ENCODE assay signal across 16 cellular contexts in genomic region chr6:13444604-13445003, GRCh38. TPM values are rescaled to one million over a fixed set of nuclear protein-coding genes. Genes with fewer than 3 reads are reported as not detected.
DNase-seq lines count a peak whose midpoint lies in the region; ATAC-seq, FAIRE-seq and TF ChIP-seq lines count a peak whose summit lies in the region.
"Had no signal": no experiment of that assay in that cellular context is flagged by ENCODE, and none has a peak within 500 bp of the region (broad histone marks: within the 10 kb centered on the region; RNA-seq: fewer than 3 reads in every experiment).

No MANE protein-coding gene starts in this region.

- TF ChIP-seq CTCF in activated CD8-positive, alpha-beta T cell treated with anti-CD3 and anti-CD28 coated beads for 36 hours (IDR thresholded peaks at IDR 0.05): no peak
- TF ChIP-seq CTCF in colonic mucosa (IDR thresholded peaks at IDR 0.05) (no peak), HepG2 (CRISPR knock-in tag; IDR thresholded peaks at IDR 0.05) (no peak)

- no peaks in the 10 kb centered on the region for H4K20me1 ChIP-seq in HepG2 (ENCODE audit: insufficient read depth, low read length)

- ATAC-seq in activated CD8-positive, alpha-beta T cell treated with anti-CD3 and anti-CD28 coated beads, Interleukin-2, amount 10 ng/mL, durations not matched to agents 7 days and 5 days: no peak
- no peak for ATAC-seq in activated CD8-positive, alpha-beta T cell treated with anti-CD3 and anti-CD28 coated beads for 36 hours
- ATAC-seq in HepG2: no peak
- ATAC-seq: activated T-helper 17 cell treated with anti-CD3 and anti-CD28 coated beads, Interleukin-2, amount 50 U/mL, for 72 hours; T-helper 17 cell had no signal

- no peak overlapping the region for H3K23ac ChIP-seq in trophoblast cell (ENCODE audit: low read length)

- no peak for FAIRE-seq in HepG2 (lab: Jason Lieb, UNC)

- in situ Hi-C loops in HepG2 (cut with HindIII; ENCODE audit: extremely low pct_ligation_motif_present, low pct_unique_long_range_greater_than_20kb): no loop called here

- H2BK12ac ChIP-seq in trophoblast cell (ENCODE audit: low read length): no peak overlapping the region

- H3K79me2 ChIP-seq in trophoblast cell (ENCODE audit: control insufficient read depth, insufficient read depth, low read length, poor library complexity) (no peaks in the 10 kb centered on the region), HepG2 (ENCODE audit: insufficient read depth, low read length) (no peaks in the 10 kb centered on the region)

- H2AFZ ChIP-seq in trophoblast cell (ENCODE audit: insufficient read depth, low read length, poor library complexity) (no peak overlapping the region), HepG2 (ENCODE audit: low read length) (no peak overlapping the region)

- H4K91ac ChIP-seq in trophoblast cell (ENCODE audit: low read depth, low read length): no peak overlapping the region

- TF ChIP-seq RAD21 in HepG2 (CRISPR knock-in tag; IDR thresholded peaks at IDR 0.05): no peak

- no peak overlapping the region for H4K12ac ChIP-seq in trophoblast cell (ENCODE audit: low read depth, low read length)

- peaks cover 41% of the 10 kb centered on the region for H3K4me1 Mint-ChIP-seq in activated CD8-positive, alpha-beta T cell treated with anti-CD3 and anti-CD28 coated beads, Interleukin-2, amount 10 ng/mL, durations not matched to agents 7 days and 5 days (ENCODE audit: low read depth)
- H3K4me1 Mint-ChIP-seq in activated CD8-positive, alpha-beta T cell treated with anti-CD3 and anti-CD28 coated beads for 36 hours (ENCODE audit: low read depth): peaks cover 41% of the 10 kb centered on the region
- H3K4me1 Mint-ChIP-seq: activated T-helper 17 cell treated with anti-CD3 and anti-CD28 coated beads, Interleukin-2, amount 50 U/mL, for 72 hours had no signal

- no peak overlapping the region for H4K8ac ChIP-seq in trophoblast cell (ENCODE audit: low read depth, low read length)

- no peak for TF ChIP-seq EP300 in HepG2 (IDR thresholded peaks at IDR 0.05; ENCODE audit: low read depth in 2 of 2, low read length in 2 of 2)
- no peak for TF ChIP-seq EP300 in HepG2 (CRISPR knock-in tag; IDR thresholded peaks at IDR 0.05; ENCODE audit: borderline replicate concordance)

- H3K4me1 ChIP-seq in colonic mucosa: peaks cover 6% of the 10 kb centered on the region
- peaks cover 6 to 20% of the 10 kb centered on the region in 2 donors for H3K4me1 ChIP-seq in mucosa of rectum (ENCODE audit: control insufficient read depth in 2 of 2, insufficient read depth in 2 of 2, low read length in 2 of 2)
- H3K4me1 ChIP-seq in stomach smooth muscle (ENCODE audit: control insufficient read depth, insufficient read depth, low read length): peaks cover 58% of the 10 kb centered on the region
- H3K4me1 ChIP-seq in trophoblast cell (ENCODE audit: control insufficient read depth in 1 of 2, insufficient read depth in 2 of 2, low read length in 2 of 2): no peaks in the 10 kb centered on the region
- peaks cover 7% of the 10 kb centered on the region; the same call in 1 of the 2 replicates for H3K4me1 ChIP-seq in HepG2 (ENCODE audit: insufficient read depth, low read length)

- no peak overlapping the region for H3K4ac ChIP-seq in trophoblast cell (ENCODE audit: low read depth, low read length)

- BruUV-seq in HepG2 (replicated peaks; lab: Mats Ljungman, UMichigan): no TSS peak

- no peak overlapping the region for H3K4me2 ChIP-seq in trophoblast cell (ENCODE audit: low read length)
- H3K4me2 ChIP-seq in HepG2 (ENCODE audit: low read depth, low read length): no peak overlapping the region

- peaks cover 6% of the 10 kb centered on the region for H3K36me3 Mint-ChIP-seq in activated CD8-positive, alpha-beta T cell treated with anti-CD3 and anti-CD28 coated beads, Interleukin-2, amount 10 ng/mL, durations not matched to agents 7 days and 5 days (ENCODE audit: low read depth)
- H3K36me3 Mint-ChIP-seq in activated CD8-positive, alpha-beta T cell treated with anti-CD3 and anti-CD28 coated beads for 36 hours (ENCODE audit: low read depth): peaks cover 9% of the 10 kb centered on the region

- H3K27me3 ChIP-seq in colonic mucosa: no peaks in the 10 kb centered on the region
- H3K27me3 ChIP-seq in mucosa of rectum (ENCODE audit: control insufficient read depth in 2 of 2, insufficient read depth in 2 of 2, low read length in 2 of 2): no peaks in the 10 kb centered on the region
- no peaks in the 10 kb centered on the region for H3K27me3 ChIP-seq in stomach smooth muscle (ENCODE audit: control insufficient read depth in 1 of 2, insufficient read depth in 2 of 2, low read length in 2 of 2)
- no peaks in the 10 kb centered on the region for H3K27me3 ChIP-seq in trophoblast cell (ENCODE audit: insufficient read depth, low read length)
- H3K27me3 ChIP-seq in HepG2 (ENCODE audit: control insufficient read depth in 1 of 2, insufficient read depth in 2 of 2, low read length in 2 of 2): no peaks in the 10 kb centered on the region
- H3K27me3 ChIP-seq: BE2C, suprapubic skin had no signal

- H3K27ac ChIP-seq in colonic mucosa: peak overlapping the region; percentile 68
- peak overlapping the region; percentile 33 to 62 for H3K27ac ChIP-seq in mucosa of rectum (ENCODE audit: low read depth in 2 of 2, low read length in 2 of 2)
- peak overlapping the region; percentile 89 for H3K27ac ChIP-seq in stomach smooth muscle (ENCODE audit: low read length)
- no peak overlapping the region for H3K27ac ChIP-seq in trophoblast cell (ENCODE audit: low read depth, low read length)
- no peak overlapping the region for H3K27ac ChIP-seq in HepG2 (ENCODE audit: extremely low read length, insufficient read depth, low read length)
- H3K27ac ChIP-seq: 22Rv1 had no signal

- H3K79me1 ChIP-seq in trophoblast cell (ENCODE audit: low read length): no peaks in the 10 kb centered on the region

- no peak overlapping the region for H2AK5ac ChIP-seq in trophoblast cell (ENCODE audit: low read length)

- peak overlapping the region; percentile 7 for H3K27ac Mint-ChIP-seq in activated CD8-positive, alpha-beta T cell treated with anti-CD3 and anti-CD28 coated beads, Interleukin-2, amount 10 ng/mL, durations not matched to agents 7 days and 5 days
- H3K27ac Mint-ChIP-seq in activated CD8-positive, alpha-beta T cell treated with anti-CD3 and anti-CD28 coated beads for 36 hours: no peak overlapping the region
- H3K27ac Mint-ChIP-seq: activated T-helper 17 cell treated with anti-CD3 and anti-CD28 coated beads, Interleukin-2, amount 50 U/mL, for 72 hours; T-helper 17 cell; WTC11 had no signal

- H3K4me3 ChIP-seq in colonic mucosa: no peak overlapping the region
- H3K4me3 ChIP-seq in mucosa of rectum (ENCODE audit: low read length in 2 of 2): peak overlapping the region in 1 of 2 donors; percentile 39
- H3K4me3 ChIP-seq in stomach smooth muscle (ENCODE audit: low read length in 2 of 2): peak overlapping the region in 1 of 2 donors; percentile 44
- no peak overlapping the region for H3K4me3 ChIP-seq in trophoblast cell (ENCODE audit: low read depth, low read length)
- H3K4me3 ChIP-seq in HepG2 (replicated peaks in 1 of 3; ENCODE audit: insufficient read depth in 1 of 3, low read depth in 2 of 3, low read length in 3 of 3): no peak overlapping the region
- H3K4me3 ChIP-seq: suprapubic skin had no signal

- H3K9ac ChIP-seq in colonic mucosa (ENCODE audit: low read depth in 2 of 2, low read length in 2 of 2) (no peak overlapping the region), mucosa of rectum (ENCODE audit: low read depth in 1 of 2, low read length in 2 of 2) (no peak overlapping the region), stomach smooth muscle (ENCODE audit: low read length in 2 of 2) (peak overlapping the region; percentile 52 to 58), trophoblast cell (ENCODE audit: low read length) (no peak overlapping the region), HepG2 (ENCODE audit: insufficient read depth, low read depth, low read length) (no peak overlapping the region)

- intact Hi-C loops in activated CD8-positive, alpha-beta T cell treated with anti-CD3 and anti-CD28 coated beads for 36 hours (cut with micrococcal nuclease): no loop called here
- intact Hi-C loops in colonic mucosa (cut with DNase I): no loop called here
- intact Hi-C loops in HepG2 (cut with micrococcal nuclease; ENCODE audit: unreplicated experiment): no loop called here

- H2BK120ac ChIP-seq in trophoblast cell (ENCODE audit: insufficient read depth, low read length, poor library complexity): no peak overlapping the region

- DNase-seq in activated CD8-positive, alpha-beta T cell treated with anti-CD3 and anti-CD28 coated beads, Interleukin-2, amount 10 ng/mL, durations not matched to agents 7 days and 5 days: no peak
- no peak for DNase-seq in activated CD8-positive, alpha-beta T cell treated with anti-CD3 and anti-CD28 coated beads for 36 hours
- DNase-seq in colonic mucosa: no peak
- DNase-seq in trophoblast cell: no peak
- no peak for DNase-seq in NCI-H146 treated with DMSO at 0.1 percent for 48 hours (lab: John Stamatoyannopoulos, UW; ENCODE audit: unreplicated experiment)
- DNase-seq in HepG2 (ENCODE audit: low spot score): no peak
- DNase-seq: mesenchymal stem cell, MM.1S, T-helper 17 cell had no signal

- WGBS in trophoblast cell (ENCODE audit: extremely low coverage, insufficient coverage, insufficient read length): no CpG with 5 or more reads among the region's 3 CpGs
- 92% methylated on average over 3 of the region's 3 CpGs for WGBS in HepG2 (ENCODE audit: low lambda C conversion rate)

- H3K4me3 Mint-ChIP-seq in activated CD8-positive, alpha-beta T cell treated with anti-CD3 and anti-CD28 coated beads, Interleukin-2, amount 10 ng/mL, durations not matched to agents 7 days and 5 days: no peak overlapping the region
- no peak overlapping the region for H3K4me3 Mint-ChIP-seq in activated CD8-positive, alpha-beta T cell treated with anti-CD3 and anti-CD28 coated beads for 36 hours
- H3K4me3 Mint-ChIP-seq: activated T-helper 17 cell treated with anti-CD3 and anti-CD28 coated beads, Interleukin-2, amount 50 U/mL, for 72 hours; T-helper 17 cell; WTC11 had no signal

- no peaks in the 10 kb centered on the region for H3K36me3 ChIP-seq in colonic mucosa
- H3K36me3 ChIP-seq in mucosa of rectum (ENCODE audit: control insufficient read depth in 2 of 2, insufficient read depth in 2 of 2, low read length in 2 of 2): no peaks in the 10 kb centered on the region
- H3K36me3 ChIP-seq in stomach smooth muscle (ENCODE audit: control insufficient read depth in 2 of 2, insufficient read depth in 2 of 2, low read length in 2 of 2): no peaks in the 10 kb centered on the region
- no peaks in the 10 kb centered on the region for H3K36me3 ChIP-seq in trophoblast cell (ENCODE audit: control insufficient read depth in 1 of 2, insufficient read depth in 2 of 2, low read length in 2 of 2)
- H3K36me3 ChIP-seq in HepG2 (replicated peaks in 1 of 2; ENCODE audit: control insufficient read depth in 1 of 2, insufficient read depth in 2 of 2, low read length in 2 of 2): no peaks in the 10 kb centered on the region
- H3K36me3 ChIP-seq: BE2C, suprapubic skin had no signal

- H3K9me3 ChIP-seq in colonic mucosa (no peaks in the 10 kb centered on the region), mucosa of rectum (ENCODE audit: control insufficient read depth in 2 of 2, low read length in 2 of 2) (no peaks in the 10 kb centered on the region), stomach smooth muscle (ENCODE audit: control insufficient read depth in 2 of 2, low read length in 2 of 2) (no peaks in the 10 kb centered on the region), trophoblast cell (ENCODE audit: insufficient read depth, low read depth, low read length) (no peaks in the 10 kb centered on the region), HepG2 (ENCODE audit: low read length) (no peaks in the 10 kb centered on the region)
- H3K9me3 ChIP-seq: BE2C, suprapubic skin had no signal

- H3K14ac ChIP-seq in trophoblast cell (ENCODE audit: low read length): no peak overlapping the region

- POLR2A ChIA-PET in activated CD8-positive, alpha-beta T cell treated with anti-CD3 and anti-CD28 coated beads, Interleukin-2, amount 10 ng/mL, durations not matched to agents 7 days and 5 days (lab: Charles Lee): interaction anchor here (0.7 kb wide), 1 partner anchor 8 kb away, joined by 3 read pairs; no protein-coding TSS in a partner anchor
- POLR2A ChIA-PET in activated CD8-positive, alpha-beta T cell treated with anti-CD3 and anti-CD28 coated beads for 36 hours (lab: Charles Lee): no interaction called here
- POLR2A ChIA-PET in HepG2 (lab: Yijun Ruan, JAX): interaction anchor here (1.2 kb wide), 1 partner anchor 130 kb away, joined by 3 read pairs; the partner anchor contains the start of gene SIRT5

- peaks cover 1% of the 10 kb centered on the region for H3K9me3 Mint-ChIP-seq in activated CD8-positive, alpha-beta T cell treated with anti-CD3 and anti-CD28 coated beads, Interleukin-2, amount 10 ng/mL, durations not matched to agents 7 days and 5 days (ENCODE audit: insufficient read depth)
- H3K9me3 Mint-ChIP-seq in activated CD8-positive, alpha-beta T cell treated with anti-CD3 and anti-CD28 coated beads for 36 hours: peaks cover under 1% of the 10 kb centered on the region
- H3K9me3 Mint-ChIP-seq: activated T-helper 17 cell treated with anti-CD3 and anti-CD28 coated beads, Interleukin-2, amount 50 U/mL, for 72 hours had no signal

- no peak overlapping the region for H3K18ac ChIP-seq in trophoblast cell (ENCODE audit: low read length)

- TF ChIP-seq POLR2A in HepG2 (IDR thresholded peaks at IDR 0.05; ENCODE audit: insufficient read depth in 1 of 2, low read depth in 2 of 2, low read length in 2 of 2): no peak

- no peak overlapping the region for H2BK5ac ChIP-seq in trophoblast cell (ENCODE audit: low read depth, low read length, poor library complexity)

- CTCF ChIA-PET in activated CD8-positive, alpha-beta T cell treated with anti-CD3 and anti-CD28 coated beads, Interleukin-2, amount 10 ng/mL, durations not matched to agents 7 days and 5 days (lab: Charles Lee): interaction anchor here (1.0 to 3.0 kb wide), 4 partner anchors 9 to 90 kb away, joined by 3 to 16 read pairs (median 4); no protein-coding TSS in a partner anchor
- CTCF ChIA-PET in activated CD8-positive, alpha-beta T cell treated with anti-CD3 and anti-CD28 coated beads for 36 hours (lab: Charles Lee): interaction anchor here (0.5 to 1.9 kb wide), 5 partner anchors 8 to 94 kb away, joined by 3 to 6 read pairs (median 4); no protein-coding TSS in a partner anchor
- CTCF ChIA-PET in HepG2 (lab: Yijun Ruan, JAX; ENCODE audit: low intra/inter-chr PET ratio, low total read pairs): no interaction called here

- H3K27me3 Mint-ChIP-seq in activated CD8-positive, alpha-beta T cell treated with anti-CD3 and anti-CD28 coated beads, Interleukin-2, amount 10 ng/mL, durations not matched to agents 7 days and 5 days (ENCODE audit: low read depth): no peaks in the 10 kb centered on the region
- H3K27me3 Mint-ChIP-seq in activated CD8-positive, alpha-beta T cell treated with anti-CD3 and anti-CD28 coated beads for 36 hours: no peaks in the 10 kb centered on the region

RNA-seq across cellular contexts. Expression of gene GFOD1, which starts 42.8 kb away (rescaled TPM):
- total RNA-seq in activated CD8-positive, alpha-beta T cell treated with anti-CD3 and anti-CD28 coated beads, Interleukin-2, amount 10 ng/mL, durations not matched to agents 7 days and 5 days: 1 to 10 TPM; 8.0 to 8.7 TPM
- total RNA-seq in activated CD8-positive, alpha-beta T cell treated with anti-CD3 and anti-CD28 coated beads for 36 hours: 10 to 100 TPM; 12.3 to 12.9 TPM
- total RNA-seq in colonic mucosa (1 to 10 TPM; 6.9 to 7.6 TPM), HepG2 (2016; rRNA removed; fragmentation: Illumina TruSeq; extraction: Trizol) (6.4 TPM in 2 replicates)
- polyA plus RNA-seq in trophoblast cell (2013): 3.8 and 3.9 TPM in 2 replicates
- total RNA-seq in HepG2 (2016; cell fraction: cytosol; rRNA removed; fragmentation: Illumina TruSeq; extraction: Trizol; ENCODE audit: low read depth): 1.1 TPM in 2 replicates
- 5.1 and 7.1 TPM in 2 replicates for total RNA-seq in HepG2 (2016; cell fraction: insoluble cytoplasmic fraction; rRNA removed; fragmentation: Illumina TruSeq; extraction: Trizol)
- total RNA-seq in HepG2 (2016; cell fraction: membrane; rRNA removed; fragmentation: Illumina TruSeq; extraction: Trizol): 3.3 and 3.7 TPM in 2 replicates
- 11.3 and 14.8 TPM in 2 replicates for total RNA-seq in HepG2 (2016; cell fraction: nucleus; rRNA removed; fragmentation: Illumina TruSeq; extraction: Trizol)
- 1.8 and 1.9 TPM in 2 replicates for polyA plus RNA-seq in HepG2 (2011; rRNA removed)
- 1.1 and 1.2 TPM in 2 replicates for polyA plus RNA-seq in HepG2 (2011; cell fraction: cytosol; rRNA removed)
- polyA plus RNA-seq in HepG2 (2011; cell fraction: nucleus; rRNA removed): 3.9 TPM in 2 replicates
- polyA plus RNA-seq in HepG2 (2012): 0.56 and 0.64 TPM in 2 replicates
- 0.99 and 1.2 TPM in 2 replicates for polyA plus RNA-seq in HepG2 (2016; cell fraction: cytosol; fragmentation: Illumina TruSeq; extraction: Trizol; ENCODE audit: low read depth)
- polyA plus RNA-seq in HepG2 (2016; cell fraction: insoluble cytoplasmic fraction; fragmentation: Illumina TruSeq; extraction: Trizol; ENCODE audit: low read depth): 2.9 and 3.7 TPM in 2 replicates
- polyA plus RNA-seq in HepG2 (2016; cell fraction: membrane; fragmentation: Illumina TruSeq; extraction: Trizol; ENCODE audit: low read depth): 2.2 and 2.5 TPM in 2 replicates
- polyA plus RNA-seq in HepG2 (2016; cell fraction: nucleus; fragmentation: Illumina TruSeq; extraction: Trizol; ENCODE audit: insufficient read depth, low read depth): 8.2 and 9.4 TPM in 2 replicates
- polyA minus RNA-seq in HepG2 (2011; rRNA and poly(A)+ RNA removed; ENCODE audit: low replicate concordance): 10.2 and 14.8 TPM in 2 replicates
- 1.8 and 2.1 TPM in 2 replicates for polyA minus RNA-seq in HepG2 (2011; cell fraction: cytosol; rRNA and poly(A)+ RNA removed)
- 6.7 and 7.7 TPM in 2 replicates for polyA minus RNA-seq in HepG2 (2011; cell fraction: nucleus; rRNA and poly(A)+ RNA removed)

Comparison
In these comparisons a context has a peak if more than half of its experiments do, and no peak if none do; other contexts are left out.
1. H3K27ac ChIP-seq: peak in colonic mucosa (single experiment), mucosa of rectum (2 of 2) and stomach smooth muscle (single experiment); none in trophoblast cell (single experiment) and HepG2 (single experiment).
2. H3K9ac ChIP-seq: peak in stomach smooth muscle (2 of 2); none in colonic mucosa (0 of 2), mucosa of rectum (0 of 2), trophoblast cell (single experiment) and HepG2 (single experiment).